In genomic region chr10:89620296-89620695, GRCh38 we compare ENCODE assay signal across 7 cellular contexts. TPM values are rescaled to one million over a fixed set of nuclear protein-coding genes. Genes with fewer than 3 reads are reported as not detected.
DNase-seq lines count a peak whose midpoint lies in the region; ATAC-seq, FAIRE-seq and TF ChIP-seq lines count a peak whose summit lies in the region.
"Not testable (repeated sequence)": the region's sequence is repeated elsewhere in the genome, so short reads cannot be mapped to it uniquely, and the experiment has no call there.

No MANE protein-coding gene starts in this region.

- SMC1A ChIA-PET in GM12878 (lab: Charles Lee; ENCODE audit: uncharacterized antibody, unreplicated experiment) = interaction anchor here (1.8 kb wide), 1 partner anchor 10 kb away, joined by 10 read pairs; no protein-coding TSS in a partner anchor

- intact Hi-C loops in HCT116 (cut with micrococcal nuclease); GM12878 (cut with micrococcal nuclease; ENCODE audit: unreplicated experiment): not testable (repeated sequence)

- TF ChIP-seq EP300 in GM12878 (IDR thresholded peaks at IDR 0.05; ENCODE audit: borderline replicate concordance in 1 of 2, control insufficient read depth in 1 of 2, low read depth in 2 of 2, low read length in 2 of 2) = not testable (repeated sequence)

- 94% methylated on average over 6 of the region's 6 CpGs for WGBS in GM12878 (ENCODE audit: insufficient coverage, insufficient replicate concordance, low lambda C conversion rate, missing lambda C conversion rate)

- not testable (repeated sequence) for TF ChIP-seq CTCF in HCT116 (IDR thresholded peaks at IDR 0.05 in 2 of 3, conservative IDR thresholded peaks at IDR 0.05 in 1 of 3; ENCODE audit: borderline replicate concordance in 1 of 3, insufficient read depth in 1 of 3, low read depth in 2 of 3, low read length in 2 of 3); GM12878 (IDR thresholded peaks at IDR 0.05 in 2 of 3, conservative IDR thresholded peaks at IDR 0.05 in 1 of 3; ENCODE audit: control insufficient read depth in 2 of 3, extremely low read depth in 1 of 3, insufficient read depth in 1 of 3, low read depth in 3 of 3, low read length in 3 of 3); glutamatergic neuron (IDR thresholded peaks at IDR 0.05; ENCODE audit: partially characterized antibody, unreplicated experiment); neural progenitor cell (IDR thresholded peaks at IDR 0.05)

- H3K9me3 ChIP-seq in HCT116 (ENCODE audit: control insufficient read depth in 1 of 2, insufficient read depth in 1 of 2, low read depth in 1 of 2, low read length in 2 of 2); GM12878 (replicated peaks; ENCODE audit: control insufficient read depth, insufficient read depth, low read length); neural progenitor cell (ENCODE audit: low read depth): not testable (repeated sequence)
- peaks cover 37% of the 10 kb centered on the region for H3K9me3 ChIP-seq in NT2/D1 (ENCODE audit: insufficient read depth, low read length)
- H3K9me3 ChIP-seq in iPS-20b (ENCODE audit: insufficient read depth, low read depth, low read length) = peaks cover 24% of the 10 kb centered on the region

- not testable (repeated sequence) for FAIRE-seq in GM12878 (lab: Jason Lieb, UNC)

- H3K27me3 Mint-ChIP-seq in glutamatergic neuron (ENCODE audit: unreplicated experiment); neural progenitor cell (ENCODE audit: insufficient read depth, low read depth): not testable (repeated sequence)

- not testable (repeated sequence) for H3K4me1 ChIP-seq in HCT116 (ENCODE audit: control insufficient read depth in 1 of 2, insufficient read depth in 2 of 2, low read length in 2 of 2); NT2/D1 (ENCODE audit: insufficient read depth, insufficient read length); GM12878 (ENCODE audit: control insufficient read depth, insufficient read depth, low read length); iPS-20b (ENCODE audit: insufficient read depth, low read length)
- H3K4me1 ChIP-seq in neural progenitor cell = peaks cover 13% of the 10 kb centered on the region

- not testable (repeated sequence) for ATAC-seq in HCT116, GM12878

- TF ChIP-seq RAD21 in HCT116 (IDR thresholded peaks at IDR 0.05; ENCODE audit: low read depth); GM12878 (IDR thresholded peaks at IDR 0.05; ENCODE audit: insufficient read depth, low read depth, low read length): not testable (repeated sequence)

- CTCF ChIA-PET in HCT116 (lab: Charles Lee); GM12878 (lab: Yijun Ruan, JAX): not testable (repeated sequence)

- H4K20me1 ChIP-seq in HCT116 (ENCODE audit: insufficient read depth); GM12878 (ENCODE audit: control insufficient read depth, insufficient read depth); neural progenitor cell (ENCODE audit: low read depth): not testable (repeated sequence)

- H3K9ac ChIP-seq in HCT116 (ENCODE audit: low read length); NT2/D1 (ENCODE audit: insufficient read length, low read depth); GM12878 (ENCODE audit: control insufficient read depth, insufficient read depth, low read length); iPS-20b (ENCODE audit: low read depth, low read length); neural progenitor cell: not testable (repeated sequence)

- DNase-seq in DMS53 (lab: John Stamatoyannopoulos, UW) = peak; percentile 3
- not testable (repeated sequence) for DNase-seq in HCT116 (ENCODE audit: low read depth, low spot score); GM12878 (ENCODE audit: low read depth, low spot score); neural progenitor cell (ENCODE audit: low spot score)
- peak; percentile 20 for DNase-seq in NT2/D1 (ENCODE audit: low read depth, low spot score)
- DNase-seq in glutamatergic neuron = peak; percentile 27

- H3K36me3 Mint-ChIP-seq in glutamatergic neuron (ENCODE audit: unreplicated experiment) = peaks cover 10% of the 10 kb centered on the region
- H3K36me3 Mint-ChIP-seq in neural progenitor cell = peaks cover 45% of the 10 kb centered on the region

- RAD21 ChIA-PET in HCT116 (lab: Charles Lee; ENCODE audit: low non-redundant PET in 1 of 2, low total read pairs in 2 of 2, uncharacterized antibody in 2 of 2, unreplicated experiment in 2 of 2); GM12878 (lab: Charles Lee; ENCODE audit: unreplicated experiment): not testable (repeated sequence)

- H3K79me2 ChIP-seq in HCT116 (ENCODE audit: insufficient read depth, low read length); GM12878 (ENCODE audit: control insufficient read depth, insufficient read depth, low read length): not testable (repeated sequence)
- peaks cover 96% of the 10 kb centered on the region for H3K79me2 ChIP-seq in neural progenitor cell (ENCODE audit: low read depth)

- in situ Hi-C loops in GM12878 (cut with MboI) = not testable (repeated sequence)

- not testable (repeated sequence) for TF ChIP-seq POLR2A in HCT116 (IDR thresholded peaks at IDR 0.05; ENCODE audit: borderline replicate concordance, extremely low read depth, insufficient read depth, insufficient read length); GM12878 (IDR thresholded peaks at IDR 0.05; ENCODE audit: low read depth, low read length)

- H3K4me1 Mint-ChIP-seq in glutamatergic neuron (ENCODE audit: low read depth, unreplicated experiment); neural progenitor cell: not testable (repeated sequence)

- not testable (repeated sequence) for H3K27me3 ChIP-seq in HCT116 (ENCODE audit: insufficient read depth, low read length); NT2/D1 (ENCODE audit: insufficient read depth, insufficient read length); GM12878 (replicated peaks in 1 of 2; ENCODE audit: control insufficient read depth in 2 of 2, insufficient read depth in 2 of 2, low read length in 1 of 2); iPS-20b (ENCODE audit: insufficient read depth, low read length); neural progenitor cell

- POLR2A ChIA-PET in HCT116 (lab: Charles Lee); GM12878 (lab: Charles Lee): not testable (repeated sequence)

- not testable (repeated sequence) for H3K4me3 Mint-ChIP-seq in glutamatergic neuron (ENCODE audit: unreplicated experiment); neural progenitor cell

- H3F3A ChIP-seq in neural progenitor cell (ENCODE audit: low read depth) = not testable (repeated sequence)

- not testable (repeated sequence) for H3K27ac Mint-ChIP-seq in glutamatergic neuron (ENCODE audit: unreplicated experiment)
- peak overlapping the region; percentile 69 for H3K27ac Mint-ChIP-seq in neural progenitor cell

- BruUV-seq in HCT116 (replicated peaks; lab: Mats Ljungman, UMichigan); GM12878 (replicated peaks; lab: Mats Ljungman, UMichigan): not testable (repeated sequence)

- not testable (repeated sequence) for H2AFZ ChIP-seq in HCT116 (ENCODE audit: low read depth, low read length, poor library complexity, severe bottlenecking); GM12878 (ENCODE audit: control insufficient read depth, low read depth, low read length); neural progenitor cell (replicated peaks)

- H3K4me3 ChIP-seq in HCT116 (replicated peaks in 1 of 2; ENCODE audit: low read depth in 1 of 2, low read length in 2 of 2); NT2/D1 (ENCODE audit: insufficient read length, low read depth); GM12878; iPS-20b (ENCODE audit: low read length); neural progenitor cell: not testable (repeated sequence)

- H3K27ac ChIP-seq in HCT116 (ENCODE audit: low read depth, low read length); GM12878 (ENCODE audit: control insufficient read depth, insufficient read depth); neural progenitor cell: not testable (repeated sequence)
- H3K27ac ChIP-seq in iPS-20b (ENCODE audit: low read length) = peak overlapping the region; percentile 60

- not testable (repeated sequence) for H3K4me2 ChIP-seq in HCT116 (ENCODE audit: low read length); GM12878 (ENCODE audit: control insufficient read depth, insufficient read depth); neural progenitor cell

- not testable (repeated sequence) for H3K9me2 ChIP-seq in HCT116 (ENCODE audit: insufficient read depth)

- not testable (repeated sequence) for H3K9me3 Mint-ChIP-seq in glutamatergic neuron (ENCODE audit: unreplicated experiment)
- H3K9me3 Mint-ChIP-seq in neural progenitor cell = peaks cover 33% of the 10 kb centered on the region

- H3K36me3 ChIP-seq in HCT116 (ENCODE audit: control insufficient read depth in 1 of 2, insufficient read depth in 2 of 2, low read length in 2 of 2); NT2/D1 (ENCODE audit: insufficient read depth, insufficient read length, low read length); GM12878 (ENCODE audit: control insufficient read depth in 2 of 2, insufficient read depth in 2 of 2, low read length in 1 of 2); iPS-20b (ENCODE audit: insufficient read depth, low read depth, low read length); neural progenitor cell: not testable (repeated sequence)

RNA-seq across cellular contexts. Expression of gene PANK1, which starts 24.7 kb away (rescaled TPM):
- total RNA-seq in HCT116 (2021; ENCODE audit: unreplicated experiment) (6.4 TPM), GM12878 (2014; rRNA removed) (5.1 and 8.0 TPM in 2 replicates), GM12878 (2014; rRNA removed; fragmentation: Illumina TruSeq; extraction: Trizol) (7.5 and 8.3 TPM in 2 replicates), GM12878 (2021) (6.3 and 9.6 TPM in 2 replicates), glutamatergic neuron (ENCODE audit: unreplicated experiment) (16.7 TPM), neural progenitor cell (ENCODE audit: low replicate concordance) (38.0 and 49.0 TPM in 2 replicates)
- 3.8 and 4.2 TPM in 2 replicates for polyA plus RNA-seq in HCT116 (2012)
- total RNA-seq in GM12878 (2013; cell fraction: nucleolus; rRNA removed) = 14.2 and 22.3 TPM in 2 replicates
- polyA plus RNA-seq in GM12878 (2011; ENCODE audit: low read depth) = 0.68 TPM
- polyA plus RNA-seq in GM12878 (2011; rRNA removed) (10.6 and 12.6 TPM in 2 replicates), GM12878 (2014; fragmentation: Illumina TruSeq; extraction: Trizol) (8.5 TPM in 2 replicates), GM12878 (2014; fragmentation: Nextera tagmentation; extraction: Ambion mirVana) (1 to 10 TPM; 1.9 to 2.4 TPM), GM12878 (2014; rRNA removed) (6.4 and 6.9 TPM in 2 replicates), GM12878 (2016; fragmentation: Nextera tagmentation; extraction: Ambion mirVana) (1 to 10 TPM; 3.6 to 3.7 TPM)
- polyA plus RNA-seq in GM12878 (2011; cell fraction: cytosol; rRNA removed) = 5.7 and 7.9 TPM in 2 replicates
- 4.9 and 5.7 TPM in 2 replicates for polyA plus RNA-seq in GM12878 (2011; cell fraction: nucleus; rRNA removed)
- polyA plus RNA-seq in GM12878 (2012) = 1.7 and 2.8 TPM in 2 replicates
- polyA minus RNA-seq in GM12878 (2011; rRNA and poly(A)+ RNA removed) = 15.0 and 16.0 TPM in 2 replicates
- 4.7 and 5.9 TPM in 2 replicates for polyA minus RNA-seq in GM12878 (2011; cell fraction: cytosol; rRNA and poly(A)+ RNA removed)
- 8.3 and 14.9 TPM in 2 replicates for polyA minus RNA-seq in GM12878 (2011; cell fraction: nucleus; rRNA and poly(A)+ RNA removed)
